22 cellular contexts compared by ENCODE assay signal in the genomic region with DNA sequence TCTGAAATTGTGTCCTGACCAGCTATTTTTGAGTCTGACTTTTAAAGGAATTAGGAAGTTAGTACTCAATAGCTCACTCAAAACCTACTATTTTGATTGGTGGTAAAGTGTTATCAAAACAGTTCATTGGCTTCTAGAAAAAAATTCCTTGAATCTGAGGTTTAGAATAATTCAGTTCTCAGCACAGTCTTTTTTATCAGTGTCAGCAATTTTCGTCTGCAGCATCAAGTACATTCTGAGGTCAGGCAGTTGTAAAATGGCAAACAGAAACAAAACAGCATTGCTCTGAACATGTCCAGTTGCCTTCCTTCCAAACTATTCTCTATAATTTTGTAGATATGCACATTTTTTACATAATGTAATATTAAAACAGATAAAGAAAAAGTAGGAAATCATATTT.
"Had no signal": no experiment of that assay in that cellular context is flagged by ENCODE, and none has a peak within 500 bp of the region (broad histone marks: within the 10 kb centered on the region; RNA-seq: fewer than 3 reads in every experiment).

No MANE protein-coding gene starts in this region.

- H3K27ac ChIP-seq: ascending aorta, coronary artery, esophagus squamous epithelium, heart left ventricle, lower lobe of right lung, sigmoid colon, testis, uterus, WERI-Rb-1 had no signal

- ATAC-seq: activated CD8-positive, alpha-beta T cell treated with anti-CD3 and anti-CD28 coated beads, Interleukin-2, amount 10 ng/mL, durations not matched to agents 7 days and 5 days; activated naive CD4-positive, alpha-beta T cell treated with anti-CD3 and anti-CD28 coated beads, Interleukin-2, amount 50 U/mL, for 72 hours; heart left ventricle; left lobe of liver; lower lobe of right lung had no signal

- H3K9me3 ChIP-seq: ascending aorta, esophagus squamous epithelium, lower lobe of right lung, sigmoid colon, testis, uterus had no signal

- H3K4me1 ChIP-seq: ascending aorta, esophagus squamous epithelium, heart left ventricle, lower lobe of right lung, sigmoid colon, testis, uterus had no signal

- FAIRE-seq: bronchial epithelial cell had no signal

- H3K4me3 ChIP-seq: ascending aorta, coronary artery, esophagus squamous epithelium, heart left ventricle, lower lobe of right lung, sigmoid colon, testis, uterus had no signal

- H3K36me3 ChIP-seq: ascending aorta, esophagus squamous epithelium, heart left ventricle, lower lobe of right lung, sigmoid colon, uterus, WERI-Rb-1 had no signal

- DNase-seq: activated CD4-positive, alpha-beta T cell treated with anti-CD3 and anti-CD28 coated beads, Interleukin-2, amount 10 ng/mL, durations not matched to agents 7 days and 5 days; activated CD4-positive, CD25-positive, alpha-beta regulatory T cell treated with anti-CD3 and anti-CD28 coated beads, Interleukin-2, amount 50 U/mL, for 72 hours; activated CD8-positive, alpha-beta T cell treated with anti-CD3 and anti-CD28 coated beads, Interleukin-2, amount 10 ng/mL, durations not matched to agents 7 days and 5 days; activated gamma-delta T cell treated with Interleukin-2 at 50 U/mL for 16 hours; activated T-cell treated with anti-CD3 and anti-CD28 coated beads, Interleukin-2, amount 50 U/mL, for 1 hour; esophagus squamous epithelium; heart left ventricle; lower lobe of right lung; naive B cell; occipital lobe; sigmoid colon; stimulated activated CD4-positive, alpha-beta T cell treated with anti-CD3 and anti-CD28 coated beads, Interleukin-4, amount 100 ng/mL, for 1 hour; stimulated activated naive CD4-positive, alpha-beta T cell; testis; trophoblast cell; uterus; WERI-Rb-1 had no signal

- H3K27me3 ChIP-seq: ascending aorta, esophagus squamous epithelium, heart left ventricle, sigmoid colon, testis, uterus had no signal
